ENCODE assay signal across 21 cellular contexts in the genomic region with DNA sequence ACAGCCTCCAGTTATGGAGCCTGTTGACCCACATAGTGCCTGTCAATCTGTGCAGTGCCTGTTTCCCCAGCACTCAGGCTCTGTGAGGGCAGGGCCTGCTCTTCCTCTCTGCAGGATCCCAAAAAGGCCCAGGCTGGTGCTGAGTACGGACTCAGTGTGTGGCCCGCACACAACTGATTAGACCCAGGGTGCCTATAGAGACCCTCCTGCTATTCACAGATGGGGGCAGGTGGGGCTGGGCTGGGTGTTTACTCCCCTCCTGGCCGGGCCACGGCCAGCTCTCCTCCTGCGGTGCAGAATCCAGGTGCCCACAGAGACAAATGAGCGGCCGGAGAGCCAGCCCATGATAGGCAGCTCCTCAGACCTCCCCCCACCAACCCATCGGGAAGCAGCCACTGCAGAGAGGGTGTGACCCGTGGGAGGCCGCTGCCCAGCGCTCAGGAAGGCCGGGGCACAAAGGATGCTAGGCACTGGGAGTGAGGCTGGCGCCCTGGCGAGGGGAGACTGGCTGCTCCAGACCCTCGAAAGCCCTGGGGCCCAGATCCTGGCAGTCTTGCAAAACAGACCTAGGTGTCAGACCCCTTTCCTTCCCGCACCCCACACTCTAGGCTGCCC.
DNase-seq lines count a peak whose midpoint lies in the region; ATAC-seq and TF ChIP-seq lines count a peak whose summit lies in the region.
"Had no signal": no experiment of that assay in that cellular context is flagged by ENCODE, and none has a peak within 500 bp of the region (broad histone marks: within the 10 kb centered on the region; RNA-seq: fewer than 3 reads in every experiment).

No MANE protein-coding gene starts in this region.

- H3K9ac ChIP-seq in HUES48 (ENCODE audit: low read depth, low read length) = no peak overlapping the region; the same call in 1 of the 2 replicates
- no peak overlapping the region for H3K9ac ChIP-seq in neural progenitor cell

- no peak overlapping the region for H2AFZ ChIP-seq in GM23338
- H2AFZ ChIP-seq in neural progenitor cell (replicated peaks) = no peak overlapping the region

- H4K20me1 ChIP-seq in GM23338 (replicated peaks; ENCODE audit: insufficient read depth) = no peaks in the 10 kb centered on the region; the same call in 1 of the 2 replicates
- H4K20me1 ChIP-seq in neural progenitor cell (ENCODE audit: low read depth) = peaks cover 22% of the 10 kb centered on the region

- H3F3A ChIP-seq in GM23338 (replicated peaks; ENCODE audit: low read depth) = peaks cover 8% of the 10 kb centered on the region
- peaks cover 46% of the 10 kb centered on the region for H3F3A ChIP-seq in neural progenitor cell (ENCODE audit: low read depth)

- TF ChIP-seq CTCF in GM23338 (conservative IDR thresholded peaks at IDR 0.05; ENCODE audit: low read depth in 2 of 2) (no peak), neural progenitor cell (IDR thresholded peaks at IDR 0.05) (no peak), brain microvascular endothelial cell (IDR thresholded peaks at IDR 0.05; ENCODE audit: low read depth, low read length, missing control alignments) (no peak)

- H3K27me3 Mint-ChIP-seq in GM23338 (ENCODE audit: insufficient read depth, low read depth, poor library complexity) (peaks cover 14% of the 10 kb centered on the region), neural progenitor cell (ENCODE audit: insufficient read depth, low read depth) (peaks cover 3% of the 10 kb centered on the region)

- H3K79me2 ChIP-seq in GM23338 (replicated peaks; ENCODE audit: insufficient read depth) (peaks cover 53% of the 10 kb centered on the region), neural progenitor cell (ENCODE audit: low read depth) (no peaks in the 10 kb centered on the region)

- H3K9me2 ChIP-seq in GM23338 (ENCODE audit: insufficient read depth) = no peaks in the 10 kb centered on the region

- peak; percentile 32 for ATAC-seq in GM23338
- ATAC-seq: A549, Panc1 had no signal

- H3K36me3 Mint-ChIP-seq in GM23338 (ENCODE audit: low read depth) = no peaks in the 10 kb centered on the region
- H3K36me3 Mint-ChIP-seq in neural progenitor cell = no peaks in the 10 kb centered on the region
- H3K36me3 Mint-ChIP-seq: CD14-positive monocyte had no signal

- H3K27ac ChIP-seq in GM23338 (ENCODE audit: low read depth) (0 out of 2 replicates have a peak overlapping the region, but pooled peaks have one; percentile 26), HUES48 (ENCODE audit: low read depth, low read length) (peak overlapping the region; percentile 12), angular gyrus (ENCODE audit: low read depth, low read length) (peak overlapping the region; percentile 42), neural progenitor cell (no peak overlapping the region), brain microvascular endothelial cell (no peak overlapping the region)
- H3K27ac ChIP-seq: A549, HL-60 had no signal

- no peaks in the 10 kb centered on the region for H3K27me3 ChIP-seq in GM23338 (ENCODE audit: insufficient read depth)
- H3K27me3 ChIP-seq in HUES48 (ENCODE audit: control insufficient read depth, insufficient read depth, low read length) = no peaks in the 10 kb centered on the region
- H3K27me3 ChIP-seq in neural progenitor cell = no peaks in the 10 kb centered on the region
- no peaks in the 10 kb centered on the region for H3K27me3 ChIP-seq in brain microvascular endothelial cell (replicated peaks)

- H3K4me1 ChIP-seq in GM23338 (ENCODE audit: insufficient read depth) (peaks cover 21% of the 10 kb centered on the region), HUES48 (ENCODE audit: control insufficient read depth, insufficient read depth, low read length) (peaks cover 24% of the 10 kb centered on the region), neural progenitor cell (peaks cover 31% of the 10 kb centered on the region)
- H3K4me1 ChIP-seq: A549, HAP-1 had no signal

- no peaks in the 10 kb centered on the region for H3K9me3 ChIP-seq in HUES48 (ENCODE audit: control insufficient read depth, insufficient read depth, low read length)
- H3K9me3 ChIP-seq in neural progenitor cell (ENCODE audit: low read depth) = no peaks in the 10 kb centered on the region
- H3K9me3 ChIP-seq: A549, HAP-1 had no signal

- DNase-seq in GM23338 (ENCODE audit: low spot score) = no peak
- peak; percentile 25 for DNase-seq in neural progenitor cell (ENCODE audit: low spot score)
- DNase-seq in germinal center (ENCODE audit: low spot score) = no peak
- no peak for DNase-seq in brain microvascular endothelial cell
- no peak for DNase-seq in GDM1 (lab: John Stamatoyannopoulos, UW)
- DNase-seq in amniotic stem cell (lab: John Stamatoyannopoulos, UW) = no peak
- DNase-seq: KG1; NCI-H1105 treated with DMSO at 0.1 percent for 48 hours; NCI-H1694 treated with DMSO at 0.1 percent for 48 hours; NCI-H2081 treated with DMSO at 0.1 percent for 48 hours; NCI-H2171 treated with DMSO at 0.1 percent for 48 hours; NCI-H446 treated with DMSO at 0.1 percent for 48 hours; NK-92 treated with Interleukin-12 subunit alpha and Interleukin-12 subunit beta, amount 100 ng/mL, for 24 hours had no signal

- no peak overlapping the region for H3K4me3 ChIP-seq in GM23338
- H3K4me3 ChIP-seq in HUES48 (ENCODE audit: low read depth, low read length) = no peak overlapping the region
- H3K4me3 ChIP-seq in neural progenitor cell = no peak overlapping the region
- no peak overlapping the region for H3K4me3 ChIP-seq in brain microvascular endothelial cell (ENCODE audit: low read depth, low read length)
- H3K4me3 ChIP-seq: A549, HAP-1 had no signal

- H3K27ac Mint-ChIP-seq in GM23338 = no peak overlapping the region
- H3K27ac Mint-ChIP-seq in neural progenitor cell = no peak overlapping the region
- H3K27ac Mint-ChIP-seq: B cell, CD14-positive monocyte had no signal

- H3K9me3 Mint-ChIP-seq in GM23338 (no peaks in the 10 kb centered on the region), neural progenitor cell (no peaks in the 10 kb centered on the region)
- H3K9me3 Mint-ChIP-seq: CD14-positive monocyte had no signal

- in situ Hi-C loops in brain microvascular endothelial cell (cut with HindIII; ENCODE audit: low pct_ligation_motif_present, low sequenced_read_pairs) = no loop called here

- no peaks in the 10 kb centered on the region for H3K36me3 ChIP-seq in GM23338 (ENCODE audit: insufficient read depth)
- H3K36me3 ChIP-seq in HUES48 (ENCODE audit: control insufficient read depth, insufficient read depth, low read length) = no peaks in the 10 kb centered on the region
- no peaks in the 10 kb centered on the region for H3K36me3 ChIP-seq in neural progenitor cell
- H3K36me3 ChIP-seq in brain microvascular endothelial cell (replicated peaks) = no peaks in the 10 kb centered on the region
- H3K36me3 ChIP-seq: HAP-1 had no signal

- H3K4me1 Mint-ChIP-seq in GM23338 (peaks cover 47% of the 10 kb centered on the region), neural progenitor cell (peaks cover 42% of the 10 kb centered on the region)
- H3K4me1 Mint-ChIP-seq: B cell had no signal

- H3K4me3 Mint-ChIP-seq in GM23338 (no peak overlapping the region), neural progenitor cell (no peak overlapping the region)
- H3K4me3 Mint-ChIP-seq: B cell, CD14-positive monocyte had no signal

- no peak overlapping the region for H3K4me2 ChIP-seq in GM23338
- peak overlapping the region; percentile 14 for H3K4me2 ChIP-seq in neural progenitor cell
- H3K4me2 ChIP-seq: A549 had no signal

TF ChIP-seq in GM23338, 12 proteins besides CTCF, POLR2A, EP300 and RAD21 (continues in another document):
- no peak for TF ChIP-seq ZNF114 (CRISPR knock-in tag; IDR thresholded peaks at IDR 0.05)
- TF ChIP-seq STAT1 (IDR thresholded peaks at IDR 0.05; ENCODE audit: unreplicated experiment) = no peak
- no peak for TF ChIP-seq ZNF331 (CRISPR knock-in tag; IDR thresholded peaks at IDR 0.05; ENCODE audit: low read depth)
- TF ChIP-seq JUNB (IDR thresholded peaks at IDR 0.05; ENCODE audit: unreplicated experiment) = no peak
- no peak for TF ChIP-seq CREB1 (CRISPR knock-in tag; IDR thresholded peaks at IDR 0.05; ENCODE audit: low read depth)

Comparison
In these comparisons a context has a peak if more than half of its experiments do, and no peak if none do; other contexts are left out.
1. H3K27ac ChIP-seq: peak in GM23338 (single experiment), HUES48 (single experiment) and angular gyrus (single experiment); none in neural progenitor cell (single experiment) and brain microvascular endothelial cell (single experiment).